18 cellular contexts compared by ENCODE assay signal in the genomic region with DNA sequence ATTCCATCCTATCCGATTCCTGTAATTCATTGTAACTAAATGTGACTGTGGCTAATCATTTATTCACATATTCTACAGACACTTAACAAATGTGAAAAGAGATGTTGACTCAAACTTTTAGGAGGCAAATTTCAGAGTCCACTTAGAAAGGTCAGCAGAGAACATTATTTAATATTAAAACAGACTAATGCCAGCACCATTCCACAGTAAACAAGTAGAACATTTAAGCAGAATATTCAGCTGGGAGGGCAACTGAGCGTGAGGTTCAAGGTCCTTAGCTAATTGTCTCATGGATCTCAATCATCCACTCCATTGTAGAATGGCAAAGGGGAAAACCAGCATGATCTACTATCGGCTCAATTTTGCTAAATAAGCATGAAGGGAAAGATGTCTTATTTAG. TPM values are rescaled to one million over a fixed set of nuclear protein-coding genes. Genes with fewer than 3 reads are reported as not detected.
A peak's percentile ranks its signal among the peaks of the same experiment; 100 is the strongest.
DNase-seq lines count a peak whose midpoint lies in the region; ATAC-seq and TF ChIP-seq lines count a peak whose summit lies in the region.
"Had no signal": no experiment of that assay in that cellular context is flagged by ENCODE, and none has a peak within 500 bp of the region (broad histone marks: within the 10 kb centered on the region; RNA-seq: fewer than 3 reads in every experiment).

No MANE protein-coding gene starts in this region.

- H3K27ac ChIP-seq in SK-N-MC (peak overlapping the region; percentile 84; the same call in 1 of the 2 replicates), right lobe of liver (peak overlapping the region in 1 of 3 donors; percentile 22)
- H3K27ac ChIP-seq: BLaER1 had no signal

- H3K36me3 ChIP-seq in SK-N-MC (ENCODE audit: insufficient read depth, low read length) (no peaks in the 10 kb centered on the region), right lobe of liver (no peaks in the 10 kb centered on the region)
- H3K36me3 ChIP-seq: BE2C, BLaER1 had no signal

- H3K9me3 ChIP-seq in SK-N-MC (ENCODE audit: low read depth, low read length) (no peaks in the 10 kb centered on the region), right lobe of liver (no peaks in the 10 kb centered on the region)
- H3K9me3 ChIP-seq: BE2C, BLaER1 had no signal

- H3K27me3 ChIP-seq in right lobe of liver: no peaks in the 10 kb centered on the region
- H3K27me3 ChIP-seq: BE2C, BLaER1 had no signal

- TF ChIP-seq POLR2A in right lobe of liver (IDR thresholded peaks at IDR 0.05): no peak

- H3K9ac ChIP-seq in SK-N-MC (ENCODE audit: insufficient read length): no peak overlapping the region
- H3K9ac ChIP-seq: BLaER1 had no signal

- H3K4me3 ChIP-seq in SK-N-MC (no peak overlapping the region), epithelial cell of proximal tubule (ENCODE audit: low read depth, low read length) (no peak overlapping the region), right lobe of liver (no peak overlapping the region)
- H3K4me3 ChIP-seq: BLaER1 had no signal

- WGBS in right lobe of liver (ENCODE audit: insufficient coverage, low coverage, low lambda C conversion rate, missing lambda C conversion rate): 30% methylated on average over 3 of the region's 3 CpGs

- ATAC-seq in right lobe of liver (peak; percentile 84 to 94 (median 92)), HG03097 (IDR thresholded peaks at IDR 0.05; ENCODE audit: low FRiP score, unreplicated experiment) (no peak)

- TF ChIP-seq CTCF in epithelial cell of proximal tubule (conservative IDR thresholded peaks at IDR 0.05; ENCODE audit: low read depth, low read length) (no peak), right lobe of liver (IDR thresholded peaks at IDR 0.05) (no peak)

- peaks cover 0 to 3% (median 0%) of the 10 kb centered on the region in 4 donors for H3K4me1 ChIP-seq in right lobe of liver
- H3K4me1 ChIP-seq: BE2C, BLaER1 had no signal

- intact Hi-C loops in right lobe of liver (cut with DNase I): no loop called here

- no peak for DNase-seq in SK-N-MC (ENCODE audit: low read depth, low spot score)
- DNase-seq in epithelial cell of proximal tubule (ENCODE audit: low read depth): peak; percentile 6
- peak in 1 of 3 donors; percentile 52 for DNase-seq in right lobe of liver
- DNase-seq in DMS114 treated with DMSO at 0.1 percent for 48 hours (lab: John Stamatoyannopoulos, UW; ENCODE audit: unreplicated experiment): no peak
- DNase-seq: 8988T; ACHN; BE2C; C1 segment of cervical spinal cord; CD4-positive, alpha-beta memory T cell; CD4-positive, CD25-positive, alpha-beta regulatory T cell; CD8-positive, alpha-beta memory T cell; COR-L47; DMS 273 treated with DMSO at 0.1 percent for 48 hours; DMS79 treated with DMSO at 0.1 percent for 48 hours; GF-D8 had no signal

RNA-seq across cellular contexts. Expression of a gene that starts 5.1 kb away (rescaled TPM):
- total RNA-seq in epithelial cell of proximal tubule: not detected in 2 replicates
- 1 to 10 TPM in 1 of 6 experiments, under 1 TPM in 3, not detected in 2; 0.20 to 1.2 (median 0.27) TPM for total RNA-seq in right lobe of liver
- total RNA-seq: A673; CD4-positive, alpha-beta memory T cell; CD4-positive, CD25-positive, alpha-beta regulatory T cell; CD8-positive, alpha-beta memory T cell had no signal
